Comparison of ENCODE assay signal across 12 cellular contexts in genomic region chr12:109302358-109302757, GRCh38.
A peak's percentile ranks its signal among the peaks of the same experiment; 100 is the strongest.
DNase-seq lines count a peak whose midpoint lies in the region; TF ChIP-seq lines count a peak whose summit lies in the region.
"Had no signal": no experiment of that assay in that cellular context is flagged by ENCODE, and none has a peak within 500 bp of the region (broad histone marks: within the 10 kb centered on the region; RNA-seq: fewer than 3 reads in every experiment).

No MANE protein-coding gene starts in this region.

- no peaks in the 10 kb centered on the region for H3K4me1 ChIP-seq in DOHH2 (ENCODE audit: control insufficient read depth, low read length)
- H3K4me1 ChIP-seq: prostate gland had no signal

- no peak overlapping the region for H3K4me2 ChIP-seq in DOHH2 (ENCODE audit: low read length)

- H3K27ac ChIP-seq in DOHH2 (ENCODE audit: low read depth, low read length): no peak overlapping the region
- H3K27ac ChIP-seq: prostate gland had no signal

- in situ Hi-C loops in ACHN (cut with HindIII; ENCODE audit: low pct_ligation_motif_present, low pct_unique_long_range_greater_than_20kb, low sequenced_read_pairs): no loop called here

- no peaks in the 10 kb centered on the region for H3K9me2 ChIP-seq in DOHH2 (replicated peaks; ENCODE audit: control insufficient read depth, low read length)

- H3K27me3 ChIP-seq in DOHH2 (ENCODE audit: control insufficient read depth, low read length): peaks cover 11% of the 10 kb centered on the region; the same call in 1 of the 2 replicates

- no peaks in the 10 kb centered on the region for H4K20me1 ChIP-seq in DOHH2 (ENCODE audit: control insufficient read depth, insufficient read depth, low read depth, low read length)

- peak; percentile 37 for DNase-seq in ACHN
- peak; percentile 46 for DNase-seq in NCI-H69 (lab: John Stamatoyannopoulos, UW)
- DNase-seq in germinal center (ENCODE audit: low spot score): peak; percentile 30
- DNase-seq in stimulated activated CD4-positive, alpha-beta T cell treated with anti-CD3 and anti-CD28 coated beads, Interleukin-1b, Interleukin-23, amount 100 ng/mL, for 48 hours: no peak
- no peak for DNase-seq in GM03348 (ENCODE audit: low spot score)
- DNase-seq in anterior cingulate cortex (lab: John Stamatoyannopoulos, UW): no peak
- DNase-seq: activated CD4-positive, alpha-beta T cell treated with anti-CD3 and anti-CD28 coated beads, Interleukin-2, amount 50 U/mL, for 4 hours; central memory CD4-positive, alpha-beta T cell; NCI-H774; stimulated activated CD4-positive, alpha-beta T cell treated with anti-CD3 and anti-CD28 coated beads, Interleukin-4, amount 100 ng/mL, for 24 hours had no signal

- H3F3A ChIP-seq in DOHH2 (ENCODE audit: control insufficient read depth, insufficient read depth): no peaks in the 10 kb centered on the region

- no peaks in the 10 kb centered on the region for H3K36me3 ChIP-seq in DOHH2 (ENCODE audit: control insufficient read depth, low read length)
- H3K36me3 ChIP-seq: prostate gland had no signal

- peak; percentile 27 for TF ChIP-seq CTCF in DOHH2 (IDR thresholded peaks at IDR 0.05; ENCODE audit: low read depth, low read length, poor library complexity, severe bottlenecking)

- H3K4me3 ChIP-seq in DOHH2 (ENCODE audit: low read length): no peak overlapping the region
- H3K4me3 ChIP-seq: prostate gland had no signal

- no peaks in the 10 kb centered on the region for H3K9me3 ChIP-seq in DOHH2 (ENCODE audit: control insufficient read depth, insufficient read depth, low read length)
- H3K9me3 ChIP-seq: prostate gland had no signal

- no peaks in the 10 kb centered on the region for H3K79me2 ChIP-seq in DOHH2 (ENCODE audit: control insufficient read depth, low read length)

Comparison
In these comparisons a context has a peak if more than half of its experiments do, and no peak if none do; other contexts are left out.
1. DNase-seq: peak in ACHN (single experiment), NCI-H69 (single experiment) and germinal center (single experiment); none in stimulated activated CD4-positive, alpha-beta T cell treated with anti-CD3 and anti-CD28 coated beads, Interleukin-1b, Interleukin-23, amount 100 ng/mL, for 48 hours (single experiment), GM03348 (single experiment) and anterior cingulate cortex (0 of 58).